8 cellular contexts compared by ENCODE assay signal in the genomic region with DNA sequence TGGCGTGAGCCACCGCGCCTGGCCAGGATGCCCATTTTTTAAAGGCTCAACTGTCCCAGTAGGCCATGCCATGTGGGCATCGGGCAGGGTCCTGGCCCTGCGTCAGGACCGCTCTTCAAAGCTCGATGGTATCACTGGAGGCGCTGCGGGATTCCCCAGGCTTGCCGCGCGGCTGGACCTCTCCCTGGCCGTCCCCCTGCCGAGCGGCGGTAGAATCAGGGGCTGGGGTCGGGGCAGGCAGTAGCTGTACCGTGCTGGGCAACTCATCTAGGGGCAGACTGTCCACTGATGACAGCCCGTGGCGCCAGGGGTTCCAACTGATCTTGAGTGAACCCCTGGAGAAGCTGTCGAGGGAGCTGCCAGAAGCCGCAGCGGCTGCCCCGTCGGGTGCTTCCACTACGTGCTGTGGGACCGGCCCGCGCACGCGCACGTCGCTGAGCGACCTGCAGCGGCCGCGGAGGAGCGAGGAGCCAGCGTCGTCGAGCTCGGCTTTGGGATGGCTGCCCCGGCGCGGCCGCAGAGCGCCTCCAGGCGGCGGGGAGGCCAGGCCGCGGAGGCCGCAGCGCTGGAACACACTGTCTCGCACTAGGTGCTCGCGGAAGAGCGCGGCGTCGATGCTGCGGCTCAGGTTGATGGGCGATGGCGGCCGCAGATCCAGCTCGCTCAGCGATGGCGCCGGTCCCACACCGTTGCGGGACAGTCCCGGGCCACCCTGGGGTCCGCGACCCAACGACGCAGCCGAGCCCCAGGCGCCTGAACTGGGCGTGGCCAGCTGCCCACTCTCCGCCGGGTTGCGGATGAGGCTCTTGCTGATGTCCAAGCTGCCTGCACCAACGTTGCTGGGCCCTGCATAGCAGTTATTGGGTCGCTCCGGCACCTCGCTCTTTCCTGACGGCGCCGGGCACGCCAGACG. TPM values are rescaled to one million over a fixed set of nuclear protein-coding genes. Genes with fewer than 3 reads are reported as not detected.
A peak's percentile ranks its signal among the peaks of the same experiment; 100 is the strongest.
DNase-seq lines count a peak whose midpoint lies in the region; ATAC-seq and TF ChIP-seq lines count a peak whose summit lies in the region.

No MANE protein-coding gene starts in this region.

- TF ChIP-seq CTCF in C4-2B (conservative IDR thresholded peaks at IDR 0.05) (peak; percentile 87), mesothelial cell of epicardium (IDR thresholded peaks at IDR 0.05; ENCODE audit: unreplicated experiment) (peak; percentile 45)

- H3K4me3 Mint-ChIP-seq in mesothelial cell of epicardium, result peak overlapping the region; percentile 76

- peaks cover 5% of the 10 kb centered on the region for H3K4me1 Mint-ChIP-seq in mesothelial cell of epicardium

- ATAC-seq in HG02642 (IDR thresholded peaks at IDR 0.05; ENCODE audit: poor library complexity, unreplicated experiment), result peak; percentile 47

- peak overlapping the region; percentile 60 for H3K27ac ChIP-seq in C4-2B

- H3K9me3 Mint-ChIP-seq in mesothelial cell of epicardium, result no peaks in the 10 kb centered on the region

- DNase-seq in NCI-H82 treated with DMSO at 0.1 percent for 48 hours (lab: John Stamatoyannopoulos, UW; ENCODE audit: unreplicated experiment) (peak; percentile 67), activated T-cell treated with anti-CD3 and anti-CD28 coated beads for 4 hours (peak; percentile 55), epidermal melanocyte (ENCODE audit: insufficient read length, low spot score) (peak; percentile 80), mesothelial cell of epicardium (ENCODE audit: low spot score in 2 of 2, unreplicated experiment in 2 of 2) (peak; percentile 77 to 86), NOMO-1 treated with dmso at 0.1 percent for 144 hours (lab: John Stamatoyannopoulos, UW; ENCODE audit: unreplicated experiment) (no peak)
- peak; percentile 80 for DNase-seq in stimulated activated CD8-positive, alpha-beta memory T cell treated with anti-CD3 and anti-CD28 coated beads, Interleukin-12 subunit alpha, Interleukin-12 subunit beta, amount 100 ng/mL, for 4 hours (ENCODE audit: low read depth)

- no peaks in the 10 kb centered on the region for H3K27me3 Mint-ChIP-seq in mesothelial cell of epicardium (ENCODE audit: low read depth)

- H3K27ac Mint-ChIP-seq in mesothelial cell of epicardium, result peak overlapping the region; percentile 80

- H3K36me3 Mint-ChIP-seq in mesothelial cell of epicardium, result peaks cover 3% of the 10 kb centered on the region

RNA-seq across cellular contexts. Expression of a gene that starts 5.8 kb away (rescaled TPM):
- total RNA-seq in mesothelial cell of epicardium, result 8.2 to 9.2 TPM (median 8.3 TPM) in 3 replicates

RNA-seq across cellular contexts. Expression of a gene that starts 12.7 kb away (rescaled TPM):
- 39.8 to 42.3 TPM (median 40.5 TPM) in 3 replicates for total RNA-seq in mesothelial cell of epicardium

RNA-seq across cellular contexts. Expression of a gene that starts 29.5 kb away (rescaled TPM):
- 28.8 to 30.2 TPM (median 29.6 TPM) in 3 replicates for total RNA-seq in mesothelial cell of epicardium

RNA-seq across cellular contexts. Expression of a gene that starts 40.3 kb away (rescaled TPM):
- total RNA-seq in mesothelial cell of epicardium, result 30.6 to 35.8 TPM (median 34.7 TPM) in 3 replicates

RNA-seq across cellular contexts. Expression of a gene that starts 43.7 kb away (rescaled TPM):
- 22.1 to 24.1 TPM (median 23.6 TPM) in 3 replicates for total RNA-seq in mesothelial cell of epicardium
